In the genomic region with DNA sequence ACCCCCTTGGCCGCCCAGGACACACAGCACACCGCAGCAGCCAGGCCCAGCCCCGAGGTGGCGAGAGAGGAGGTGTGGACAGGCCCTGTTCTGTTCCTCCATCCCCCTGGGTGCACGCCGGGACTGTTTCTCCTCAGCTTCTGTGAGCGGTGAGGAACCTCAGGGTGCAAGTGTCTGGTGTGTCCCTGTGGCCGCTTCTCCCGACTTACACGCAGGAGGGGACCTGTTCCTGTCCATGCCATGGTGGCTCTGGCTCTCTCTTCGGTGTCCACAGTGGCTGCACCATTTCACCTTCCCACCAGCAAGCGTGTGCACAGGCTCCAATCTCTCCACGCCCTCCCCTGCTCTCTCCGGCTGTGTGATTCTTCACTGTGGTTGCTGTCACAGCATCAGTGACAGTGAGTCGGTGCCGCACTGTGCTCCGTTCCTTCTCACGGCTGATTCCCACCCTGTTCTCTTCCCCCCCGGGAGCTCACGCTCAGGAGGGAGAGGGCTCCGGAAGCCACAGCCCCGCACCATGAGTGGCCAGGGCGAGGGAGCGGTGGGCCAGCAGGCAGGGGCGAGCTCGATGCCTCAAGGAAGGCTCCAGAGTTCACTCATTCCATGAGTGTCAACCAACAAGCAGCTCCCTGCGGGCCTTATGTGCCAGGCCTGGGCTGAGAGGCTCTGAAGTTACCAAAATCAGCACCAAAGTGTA, we compare ENCODE assay signal across 1 cellular context.
TF ChIP-seq lines count a peak whose summit lies in the region.

No MANE protein-coding gene starts in this region.

TF ChIP-seq in IMR-90, 13 proteins besides CTCF, POLR2A, EP300 and RAD21 (continued from another document):
- TF ChIP-seq, protein P1, sequence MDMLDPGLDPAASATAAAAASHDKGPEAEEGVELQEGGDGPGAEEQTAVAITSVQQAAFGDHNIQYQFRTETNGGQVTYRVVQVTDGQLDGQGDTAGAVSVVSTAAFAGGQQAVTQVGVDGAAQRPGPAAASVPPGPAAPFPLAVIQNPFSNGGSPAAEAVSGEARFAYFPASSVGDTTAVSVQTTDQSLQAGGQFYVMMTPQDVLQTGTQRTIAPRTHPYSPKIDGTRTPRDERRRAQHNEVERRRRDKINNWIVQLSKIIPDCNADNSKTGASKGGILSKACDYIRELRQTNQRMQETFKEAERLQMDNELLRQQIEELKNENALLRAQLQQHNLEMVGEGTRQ (IDR thresholded peaks at IDR 0.05; ENCODE audit: low read depth, low read length): no peak
